ENCODE assay signal across 18 cellular contexts in the genomic region with DNA sequence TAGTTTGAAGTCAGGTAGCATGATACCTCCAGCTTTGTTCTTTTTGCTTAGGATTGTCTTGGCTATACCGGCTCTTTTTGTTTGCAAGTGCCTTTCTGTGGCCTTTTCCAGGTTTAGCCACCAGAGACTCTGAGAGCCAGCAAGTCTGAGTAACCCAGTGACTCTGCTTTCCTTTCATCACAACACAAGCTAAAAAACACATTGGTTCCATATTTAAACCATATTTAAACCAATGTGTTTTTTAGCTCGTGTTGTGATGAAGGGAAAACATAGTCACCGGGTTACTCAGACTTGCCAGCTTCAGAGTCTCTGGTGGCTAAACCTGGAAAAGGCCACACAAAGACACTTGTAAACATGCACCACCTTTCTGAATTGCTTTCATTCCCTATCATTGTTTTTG.
DNase-seq lines count a peak whose midpoint lies in the region; ATAC-seq and TF ChIP-seq lines count a peak whose summit lies in the region.
"Had no signal": no experiment of that assay in that cellular context is flagged by ENCODE, and none has a peak within 500 bp of the region (broad histone marks: within the 10 kb centered on the region; RNA-seq: fewer than 3 reads in every experiment).

No MANE protein-coding gene starts in this region.

- no peaks in the 10 kb centered on the region for H3K36me3 ChIP-seq in endodermal cell (ENCODE audit: control insufficient read depth, insufficient read depth, low read length)
- no peaks in the 10 kb centered on the region for H3K36me3 ChIP-seq in gastroesophageal sphincter
- H3K36me3 ChIP-seq in gastrocnemius medialis: no peaks in the 10 kb centered on the region
- H3K36me3 ChIP-seq: HAP-1 had no signal

- in situ Hi-C loops in gastrocnemius medialis (cut with MboI; ENCODE audit: low sequenced_read_pairs in 4 of 4): no loop called here

- H3K4me1 Mint-ChIP-seq in endodermal cell: peaks cover 26% of the 10 kb centered on the region
- H3K4me1 Mint-ChIP-seq: CD4-positive, alpha-beta memory T cell had no signal

- H3K27me3 Mint-ChIP-seq in endodermal cell (ENCODE audit: insufficient read depth): no peaks in the 10 kb centered on the region
- H3K27me3 Mint-ChIP-seq: CD4-positive, alpha-beta memory T cell had no signal

- H3K27ac Mint-ChIP-seq in endodermal cell: no peak overlapping the region
- H3K27ac Mint-ChIP-seq: CD4-positive, alpha-beta memory T cell; HFFc6 had no signal

- no peak overlapping the region for H3K4me3 Mint-ChIP-seq in endodermal cell
- H3K4me3 Mint-ChIP-seq: CD4-positive, alpha-beta memory T cell; HFFc6 had no signal

- no peaks in the 10 kb centered on the region for H3K36me3 Mint-ChIP-seq in endodermal cell (ENCODE audit: low read depth)
- H3K36me3 Mint-ChIP-seq: CD4-positive, alpha-beta memory T cell had no signal

- peaks cover 22% of the 10 kb centered on the region for H3K9me3 Mint-ChIP-seq in endodermal cell

- 50 to 65% methylated on average over 2 to 3 of the region's 3 CpGs for whole genome bisulfite sequencing in endodermal cell (ENCODE audit: insufficient coverage in 1 of 2, insufficient read length in 1 of 2), 2 experiments
- 49 to 68% methylated on average over 3 of the region's 3 CpGs for WGBS in gastroesophageal sphincter (ENCODE audit: low coverage in 1 of 2), 2 donors

- H3K4me3 ChIP-seq in endodermal cell (ENCODE audit: low read length): peak overlapping the region; percentile 64
- no peak overlapping the region for H3K4me3 ChIP-seq in gastroesophageal sphincter
- H3K4me3 ChIP-seq in gastrocnemius medialis: no peak overlapping the region
- H3K4me3 ChIP-seq: A549, HAP-1 had no signal

- no peak for TF ChIP-seq EP300 in gastroesophageal sphincter (IDR thresholded peaks at IDR 0.05)

- H3K27me3 ChIP-seq in endodermal cell (ENCODE audit: control insufficient read depth, insufficient read depth, low read length, poor library complexity, severe bottlenecking) (no peaks in the 10 kb centered on the region), gastroesophageal sphincter (no peaks in the 10 kb centered on the region), gastrocnemius medialis (no peaks in the 10 kb centered on the region)

- no peak overlapping the region for H3K9ac ChIP-seq in endodermal cell (ENCODE audit: extremely low read depth, low read length, poor library complexity, severe bottlenecking)

- TF ChIP-seq CTCF in endodermal cell (conservative IDR thresholded peaks at IDR 0.05) (no peak), gastroesophageal sphincter (IDR thresholded peaks at IDR 0.05) (no peak), gastrocnemius medialis (IDR thresholded peaks at IDR 0.05 in 4 of 5, conservative IDR thresholded peaks at IDR 0.05 in 1 of 5) (no peak)

- ATAC-seq in gastroesophageal sphincter (peak; percentile 39), gastrocnemius medialis (peak; percentile 51 to 77), HG03571 (IDR thresholded peaks at IDR 0.05; ENCODE audit: unreplicated experiment) (no peak), HG02938 (IDR thresholded peaks at IDR 0.05; ENCODE audit: unreplicated experiment) (no peak), GM19397 (IDR thresholded peaks at IDR 0.05; ENCODE audit: unreplicated experiment) (no peak)
- ATAC-seq: A549 had no signal

- H3K9me3 ChIP-seq in endodermal cell (ENCODE audit: control insufficient read depth, low read length) (peaks cover 29% of the 10 kb centered on the region), gastroesophageal sphincter (peaks cover 0 to 13% (median 0%) of the 10 kb centered on the region in 3 donors), gastrocnemius medialis (no peaks in the 10 kb centered on the region)
- H3K9me3 ChIP-seq: A549, HAP-1 had no signal

- H3K27ac ChIP-seq in endodermal cell (ENCODE audit: low read depth, low read length) (no peak overlapping the region), gastroesophageal sphincter (no peak overlapping the region), gastrocnemius medialis (peak overlapping the region in 1 of 4 donors; percentile 29)
- H3K27ac ChIP-seq: A549 had no signal

- peaks cover 18% of the 10 kb centered on the region for H3K4me1 ChIP-seq in endodermal cell (ENCODE audit: control insufficient read depth, insufficient read depth, low read length)
- H3K4me1 ChIP-seq in gastroesophageal sphincter: no peaks in the 10 kb centered on the region
- no peaks in the 10 kb centered on the region for H3K4me1 ChIP-seq in gastrocnemius medialis
- H3K4me1 ChIP-seq: A549, HAP-1 had no signal

- DNase-seq in endodermal cell (no peak), gastrocnemius medialis (peak in 1 of 2 donors; percentile 19)
- DNase-seq: 8988T; C1 segment of cervical spinal cord; Calu3; CD4-positive, alpha-beta memory T cell; COR-L47; DMS53; DMS79 treated with DMSO at 0.1 percent for 48 hours; GF-D8; GOT3; HFFc6 had no signal

- no peak for TF ChIP-seq POLR2A in gastroesophageal sphincter (IDR thresholded peaks at IDR 0.05)
- TF ChIP-seq POLR2A in gastrocnemius medialis (IDR thresholded peaks at IDR 0.05): no peak

- intact Hi-C loops in gastrocnemius medialis (cut with DNase I; ENCODE audit: low total_unique reads): no loop called here

Comparison
In these comparisons a context has a peak if more than half of its experiments do, and no peak if none do; other contexts are left out.
1. ATAC-seq: peak in gastroesophageal sphincter (single experiment) and gastrocnemius medialis (2 of 2); none in HG03571 (single experiment), HG02938 (single experiment) and GM19397 (single experiment).